22 cellular contexts compared by ENCODE assay signal in the genomic region with DNA sequence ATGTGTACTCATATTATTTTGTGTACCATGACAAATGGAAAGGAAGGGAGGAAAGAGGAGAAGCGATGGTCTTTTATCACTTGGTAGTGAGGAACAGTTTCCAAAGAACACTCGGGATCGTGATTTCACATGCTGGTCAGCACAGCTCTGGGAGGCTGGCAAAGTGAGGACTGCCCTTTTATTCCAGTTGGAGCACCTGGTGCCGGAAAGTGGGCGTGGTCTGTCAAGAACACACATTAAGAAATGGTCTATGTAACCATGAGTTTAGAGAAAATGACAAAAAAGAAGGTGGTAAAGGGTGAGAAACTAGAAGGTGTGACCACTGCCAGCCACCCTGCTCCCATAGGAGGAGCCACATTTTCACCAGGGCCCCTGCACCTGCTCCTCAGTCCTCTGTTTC.
"Had no signal": no experiment of that assay in that cellular context is flagged by ENCODE, and none has a peak within 500 bp of the region (broad histone marks: within the 10 kb centered on the region; RNA-seq: fewer than 3 reads in every experiment).

No MANE protein-coding gene starts in this region.

- H3K9me3 Mint-ChIP-seq: activated naive CD4-positive, alpha-beta T cell treated with anti-CD3 and anti-CD28 coated beads, Interleukin-2, amount 10 ng/mL, durations not matched to agents 7 days and 5 days; activated T-cell treated with anti-CD3 and anti-CD28 coated beads, Interleukin-2, amount 50 U/mL, for 4 hours; activated T-helper 2 cell treated with anti-CD3 and anti-CD28 coated beads, Interferon-gamma antibody, Interleukin-2, Interleukin-4, amounts not matched to agents 10 μg/mL and 5 μg/mL and 100 μg/mL, durations not matched to agents 14 hours and 24 hours and 36 hours; brain; effector memory CD8-positive, alpha-beta T cell; naive thymus-derived CD8-positive, alpha-beta T cell; stimulated activated naive CD8-positive, alpha-beta T cell treated with anti-CD3 and anti-CD28 coated beads, Interleukin-15, Interleukin-2, amounts not matched to agents 100 ng/mL and 50 ng/mL, for 24 hours had no signal

- H3K4me3 ChIP-seq: dorsolateral prefrontal cortex, lung, ovary, prostate gland, spleen, tibial artery, uterus had no signal

- DNase-seq: activated CD4-positive, alpha-beta T cell treated with anti-CD3 and anti-CD28 coated beads for 1 hour; activated naive CD4-positive, alpha-beta T cell treated with anti-CD3 and anti-CD28 coated beads, Interleukin-2, amount 10 ng/mL, durations not matched to agents 7 days and 5 days; activated T-cell treated with anti-CD3 and anti-CD28 coated beads, Interleukin-2, amount 50 U/mL, for 4 hours; aorta; caudate nucleus; dorsolateral prefrontal cortex; effector memory CD8-positive, alpha-beta T cell; foreskin melanocyte; kidney; naive thymus-derived CD8-positive, alpha-beta T cell; ovary; spleen; stimulated activated CD4-positive, alpha-beta T cell treated with anti-CD3 and anti-CD28 coated beads, Interleukin-4, amount 100 ng/mL, for 24 hours; T-helper 1 cell; tibial artery; uterus had no signal

- H3K9me3 ChIP-seq: ovary, prostate gland, spleen, tibial artery, uterus had no signal

- H3K4me1 ChIP-seq: prostate gland, uterus had no signal

- H3K27me3 ChIP-seq: dorsolateral prefrontal cortex, ovary, spleen, tibial artery, uterus had no signal

- H3K4me3 Mint-ChIP-seq: activated naive CD4-positive, alpha-beta T cell treated with anti-CD3 and anti-CD28 coated beads, Interleukin-2, amount 10 ng/mL, durations not matched to agents 7 days and 5 days; activated T-cell treated with anti-CD3 and anti-CD28 coated beads, Interleukin-2, amount 50 U/mL, for 4 hours; brain; effector memory CD8-positive, alpha-beta T cell; naive thymus-derived CD8-positive, alpha-beta T cell; stimulated activated naive CD8-positive, alpha-beta T cell treated with anti-CD3 and anti-CD28 coated beads, Interleukin-15, Interleukin-2, amounts not matched to agents 100 ng/mL and 50 ng/mL, for 24 hours had no signal

- H3K27ac Mint-ChIP-seq: activated naive CD4-positive, alpha-beta T cell treated with anti-CD3 and anti-CD28 coated beads, Interleukin-2, amount 10 ng/mL, durations not matched to agents 7 days and 5 days; activated T-helper 2 cell treated with anti-CD3 and anti-CD28 coated beads, Interferon-gamma antibody, Interleukin-2, Interleukin-4, amounts not matched to agents 10 μg/mL and 5 μg/mL and 100 μg/mL, durations not matched to agents 14 hours and 24 hours and 36 hours; stimulated activated naive CD8-positive, alpha-beta T cell treated with anti-CD3 and anti-CD28 coated beads, Interleukin-15, Interleukin-2, amounts not matched to agents 100 ng/mL and 50 ng/mL, for 24 hours had no signal

- H3K4me1 Mint-ChIP-seq: activated naive CD4-positive, alpha-beta T cell treated with anti-CD3 and anti-CD28 coated beads, Interleukin-2, amount 10 ng/mL, durations not matched to agents 7 days and 5 days had no signal

- H3K36me3 ChIP-seq: ovary, prostate gland, spleen, tibial artery, uterus had no signal

- H3K27me3 Mint-ChIP-seq: activated naive CD4-positive, alpha-beta T cell treated with anti-CD3 and anti-CD28 coated beads, Interleukin-2, amount 10 ng/mL, durations not matched to agents 7 days and 5 days; naive thymus-derived CD8-positive, alpha-beta T cell had no signal

- H3K27ac ChIP-seq: dorsolateral prefrontal cortex, prostate gland had no signal

- H3K36me3 Mint-ChIP-seq: activated naive CD4-positive, alpha-beta T cell treated with anti-CD3 and anti-CD28 coated beads, Interleukin-2, amount 10 ng/mL, durations not matched to agents 7 days and 5 days; brain; naive thymus-derived CD8-positive, alpha-beta T cell had no signal

- ATAC-seq: activated T-cell treated with anti-CD3 and anti-CD28 coated beads, Interleukin-2, amount 50 U/mL, for 4 hours; effector memory CD8-positive, alpha-beta T cell; esophagus mucosa; naive thymus-derived CD8-positive, alpha-beta T cell had no signal
